In genomic region chr2:157840568-157841156, GRCh38 we compare ENCODE assay signal across 13 cellular contexts. TPM values are rescaled to one million over a fixed set of nuclear protein-coding genes. Genes with fewer than 3 reads are reported as not detected.
DNase-seq lines count a peak whose midpoint lies in the region; ATAC-seq and TF ChIP-seq lines count a peak whose summit lies in the region.
"Had no signal": no experiment of that assay in that cellular context is flagged by ENCODE, and none has a peak within 500 bp of the region (broad histone marks: within the 10 kb centered on the region; RNA-seq: fewer than 3 reads in every experiment).

No MANE protein-coding gene starts in this region.

- peak in 1 of 4 donors; percentile 41 for TF ChIP-seq CTCF in right lobe of liver (IDR thresholded peaks at IDR 0.05)
- TF ChIP-seq CTCF in upper lobe of right lung (IDR thresholded peaks at IDR 0.05), result no peak

- H3K9me3 ChIP-seq in right lobe of liver (no peaks in the 10 kb centered on the region), upper lobe of right lung (no peaks in the 10 kb centered on the region)
- H3K9me3 ChIP-seq: suprapubic skin had no signal

- H3K27me3 ChIP-seq in right lobe of liver (no peaks in the 10 kb centered on the region), upper lobe of right lung (no peaks in the 10 kb centered on the region)
- H3K27me3 ChIP-seq: suprapubic skin had no signal

- peak; percentile 38 for DNase-seq in DMS 273 (lab: John Stamatoyannopoulos, UW; ENCODE audit: unreplicated experiment)
- no peak for DNase-seq in DMS 273 treated with DMSO at 0.1 percent for 48 hours (lab: John Stamatoyannopoulos, UW)
- DNase-seq in dermis blood vessel endothelial cell, result peak; percentile 32
- DNase-seq in right lobe of liver, result peak; percentile 83 to 94 (median 94)
- DNase-seq in upper lobe of right lung, result peak; percentile 77
- no peak for DNase-seq in NCI-H1417 treated with DMSO at 0.1 percent for 48 hours (lab: John Stamatoyannopoulos, UW)
- DNase-seq: effector CD4-positive, alpha-beta T cell; kidney glomerular epithelial cell; NCI-H524 treated with DMSO at 0.1 percent for 48 hours had no signal

- 20% methylated on average over 10 of the region's 10 CpGs for WGBS in right lobe of liver (ENCODE audit: insufficient coverage, low coverage, low lambda C conversion rate, missing lambda C conversion rate)

- H3K36me3 ChIP-seq in right lobe of liver (no peaks in the 10 kb centered on the region), upper lobe of right lung (no peaks in the 10 kb centered on the region)
- H3K36me3 ChIP-seq: suprapubic skin had no signal

- H3K27ac ChIP-seq in right lobe of liver (peak overlapping the region; percentile 46 to 86 (median 56)), upper lobe of right lung (peak overlapping the region; percentile 3)
- H3K27ac ChIP-seq: 22Rv1, suprapubic skin had no signal

- TF ChIP-seq POLR2A in right lobe of liver (IDR thresholded peaks at IDR 0.05), result no peak

- H3K4me3 ChIP-seq in right lobe of liver (peak overlapping the region in 1 of 3 donors; percentile 11), upper lobe of right lung (no peak overlapping the region)
- H3K4me3 ChIP-seq: suprapubic skin had no signal

- H3K4me1 ChIP-seq in right lobe of liver (peaks cover 0 to 86% (median 41%) of the 10 kb centered on the region in 4 donors), upper lobe of right lung (peaks cover 65% of the 10 kb centered on the region)

- ATAC-seq in right lobe of liver (peak; percentile 70 to 86 (median 80)), upper lobe of right lung (peak; percentile 73), GM21723 (IDR thresholded peaks at IDR 0.05; ENCODE audit: unreplicated experiment) (no peak), HG03095 (IDR thresholded peaks at IDR 0.05; ENCODE audit: unreplicated experiment) (no peak)

- intact Hi-C loops in right lobe of liver (cut with DNase I) (no loop called here), upper lobe of right lung (cut with DNase I) (no loop called here)

RNA-seq across cellular contexts. Expression of gene ACVR1, which starts 35.5 kb away (rescaled TPM):
- total RNA-seq in dermis blood vessel endothelial cell (19.6 and 29.5 TPM in 2 replicates), right lobe of liver (10 to 100 TPM; 10.9 to 25.1 (median 14.6) TPM), upper lobe of right lung (34.4 TPM)

Comparison
In these comparisons a context has a peak if more than half of its experiments do, and no peak if none do; other contexts are left out.
1. DNase-seq: peak in DMS 273 (single experiment), dermis blood vessel endothelial cell (single experiment), right lobe of liver (3 of 3) and upper lobe of right lung (single experiment); none in DMS 273 treated with DMSO at 0.1 percent for 48 hours (single experiment) and NCI-H1417 treated with DMSO at 0.1 percent for 48 hours (single experiment).
2. ATAC-seq: peak in right lobe of liver (4 of 4) and upper lobe of right lung (single experiment); none in GM21723 (single experiment) and HG03095 (single experiment).